Comparison of ENCODE assay signal across 13 cellular contexts in genomic region chr22:32676196-32676595, GRCh38.
"Had no signal": no experiment of that assay in that cellular context is flagged by ENCODE, and none has a peak within 500 bp of the region (broad histone marks: within the 10 kb centered on the region; RNA-seq: fewer than 3 reads in every experiment).

No MANE protein-coding gene starts in this region.

- H3K4me3 ChIP-seq: adrenal gland had no signal

- DNase-seq: activated CD4-positive, alpha-beta T cell treated with anti-CD3 and anti-CD28 coated beads for 36 hours; activated CD8-positive, alpha-beta T cell treated with anti-CD3 and anti-CD28 coated beads for 36 hours; activated effector memory CD4-positive, alpha-beta T cell treated with Interleukin-2 at 50 U/mL for 16 hours; activated naive CD4-positive, alpha-beta T cell treated with anti-CD3 and anti-CD28 coated beads, Interleukin-2, amount 50 U/mL, for 16 hours; activated T-cell treated with anti-CD3 and anti-CD28 coated beads, Interleukin-2, amount 50 U/mL, for 4 hours; adrenal gland; cortex of kidney; effector CD4-positive, alpha-beta T cell; foreskin fibroblast; glutamatergic neuron; natural killer cell; T-helper 2 cell had no signal

- H3K9me3 ChIP-seq: adrenal gland had no signal

- FAIRE-seq: urothelium cell line had no signal

- ATAC-seq: activated CD4-positive, alpha-beta T cell treated with anti-CD3 and anti-CD28 coated beads for 36 hours; activated CD8-positive, alpha-beta T cell treated with anti-CD3 and anti-CD28 coated beads for 36 hours; activated T-cell treated with anti-CD3 and anti-CD28 coated beads, Interleukin-2, amount 50 U/mL, for 4 hours; natural killer cell had no signal

- H3K27me3 ChIP-seq: adrenal gland had no signal

- H3K27ac ChIP-seq: adrenal gland had no signal

- H3K36me3 ChIP-seq: adrenal gland had no signal

- H3K4me1 ChIP-seq: adrenal gland had no signal
